In genomic region chr1:16702280-16702679, GRCh38 we compare ENCODE assay signal across 1 cellular context. TPM values are rescaled to one million over a fixed set of nuclear protein-coding genes. Genes with fewer than 3 reads are reported as not detected.
"Had no signal": no experiment of that assay in that cellular context is flagged by ENCODE, and none has a peak within 500 bp of the region (broad histone marks: within the 10 kb centered on the region; RNA-seq: fewer than 3 reads in every experiment).

No MANE protein-coding gene starts in this region.

RNA-seq across cellular contexts. Expression of gene RNU1-3, which starts 35.5 kb away (rescaled TPM):
- total RNA-seq: M059J had no signal

RNA-seq across cellular contexts. Expression of gene RNU1-4, which starts 38.0 kb away (rescaled TPM):
- total RNA-seq: M059J had no signal
